In the genomic region with DNA sequence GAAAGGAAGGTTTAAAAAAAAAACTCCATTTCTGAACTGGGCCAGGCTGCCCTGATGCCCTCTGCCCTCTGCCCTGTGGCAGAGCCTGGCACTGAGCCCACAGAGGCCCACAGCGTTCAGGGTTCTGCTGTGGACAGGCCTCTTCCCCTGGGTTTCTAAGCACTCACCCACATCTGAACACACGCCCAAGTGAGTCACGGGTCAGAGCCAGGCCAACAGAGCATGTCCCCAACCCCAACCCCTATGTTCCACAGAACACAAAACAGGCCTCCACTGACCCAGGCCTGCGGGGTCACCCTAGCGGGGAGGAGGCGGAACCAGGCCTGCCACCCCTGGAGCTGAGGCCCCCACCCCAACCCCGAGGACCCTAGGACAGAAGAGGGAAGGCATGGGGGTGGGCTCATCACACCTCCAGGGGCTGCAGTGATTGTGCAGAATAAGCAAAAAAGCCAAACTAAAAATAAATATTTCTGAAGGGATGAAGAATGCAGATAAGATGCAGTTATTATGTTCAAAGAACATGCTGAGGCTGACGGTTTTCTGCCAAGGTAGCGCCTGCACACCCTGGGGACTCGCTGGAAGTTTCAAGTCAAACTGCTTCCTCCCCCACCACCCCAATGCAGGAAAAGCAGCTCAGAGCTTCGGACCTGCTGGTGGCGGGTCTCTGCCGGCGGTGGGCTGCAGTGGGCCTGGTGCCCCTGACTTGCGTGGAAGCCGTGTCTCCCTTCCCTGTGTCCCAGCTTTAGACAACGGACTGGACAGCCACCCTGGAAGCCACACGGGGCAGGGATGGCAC, we compare ENCODE assay signal across 1 cellular context.
TF ChIP-seq lines count a peak whose summit lies in the region.

No MANE protein-coding gene starts in this region.

TF ChIP-seq in H1, 55 proteins besides CTCF, POLR2A, EP300 and RAD21:
- TF ChIP-seq KDM5A (IDR thresholded peaks at IDR 0.05; ENCODE audit: low read length) (no peak), TCF12 (IDR thresholded peaks at IDR 0.05; ENCODE audit: low read depth, low read length) (no peak), JUN (IDR thresholded peaks at IDR 0.05; ENCODE audit: low read depth, low read length) (no peak), BACH1 (IDR thresholded peaks at IDR 0.05; ENCODE audit: low read length) (no peak), BRCA1 (IDR thresholded peaks at IDR 0.05; ENCODE audit: low read depth, low read length) (no peak), SP1 (IDR thresholded peaks at IDR 0.05; ENCODE audit: low read depth, low read length) (no peak), EGR1 (IDR thresholded peaks at IDR 0.05; ENCODE audit: borderline replicate concordance, low read depth, low read length) (no peak)
- TF ChIP-seq, protein P1, sequence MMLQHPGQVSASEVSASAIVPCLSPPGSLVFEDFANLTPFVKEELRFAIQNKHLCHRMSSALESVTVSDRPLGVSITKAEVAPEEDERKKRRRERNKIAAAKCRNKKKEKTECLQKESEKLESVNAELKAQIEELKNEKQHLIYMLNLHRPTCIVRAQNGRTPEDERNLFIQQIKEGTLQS (IDR thresholded peaks at IDR 0.05; ENCODE audit: insufficient read depth, low read depth, low read length): no peak
- TF ChIP-seq, protein P2, sequence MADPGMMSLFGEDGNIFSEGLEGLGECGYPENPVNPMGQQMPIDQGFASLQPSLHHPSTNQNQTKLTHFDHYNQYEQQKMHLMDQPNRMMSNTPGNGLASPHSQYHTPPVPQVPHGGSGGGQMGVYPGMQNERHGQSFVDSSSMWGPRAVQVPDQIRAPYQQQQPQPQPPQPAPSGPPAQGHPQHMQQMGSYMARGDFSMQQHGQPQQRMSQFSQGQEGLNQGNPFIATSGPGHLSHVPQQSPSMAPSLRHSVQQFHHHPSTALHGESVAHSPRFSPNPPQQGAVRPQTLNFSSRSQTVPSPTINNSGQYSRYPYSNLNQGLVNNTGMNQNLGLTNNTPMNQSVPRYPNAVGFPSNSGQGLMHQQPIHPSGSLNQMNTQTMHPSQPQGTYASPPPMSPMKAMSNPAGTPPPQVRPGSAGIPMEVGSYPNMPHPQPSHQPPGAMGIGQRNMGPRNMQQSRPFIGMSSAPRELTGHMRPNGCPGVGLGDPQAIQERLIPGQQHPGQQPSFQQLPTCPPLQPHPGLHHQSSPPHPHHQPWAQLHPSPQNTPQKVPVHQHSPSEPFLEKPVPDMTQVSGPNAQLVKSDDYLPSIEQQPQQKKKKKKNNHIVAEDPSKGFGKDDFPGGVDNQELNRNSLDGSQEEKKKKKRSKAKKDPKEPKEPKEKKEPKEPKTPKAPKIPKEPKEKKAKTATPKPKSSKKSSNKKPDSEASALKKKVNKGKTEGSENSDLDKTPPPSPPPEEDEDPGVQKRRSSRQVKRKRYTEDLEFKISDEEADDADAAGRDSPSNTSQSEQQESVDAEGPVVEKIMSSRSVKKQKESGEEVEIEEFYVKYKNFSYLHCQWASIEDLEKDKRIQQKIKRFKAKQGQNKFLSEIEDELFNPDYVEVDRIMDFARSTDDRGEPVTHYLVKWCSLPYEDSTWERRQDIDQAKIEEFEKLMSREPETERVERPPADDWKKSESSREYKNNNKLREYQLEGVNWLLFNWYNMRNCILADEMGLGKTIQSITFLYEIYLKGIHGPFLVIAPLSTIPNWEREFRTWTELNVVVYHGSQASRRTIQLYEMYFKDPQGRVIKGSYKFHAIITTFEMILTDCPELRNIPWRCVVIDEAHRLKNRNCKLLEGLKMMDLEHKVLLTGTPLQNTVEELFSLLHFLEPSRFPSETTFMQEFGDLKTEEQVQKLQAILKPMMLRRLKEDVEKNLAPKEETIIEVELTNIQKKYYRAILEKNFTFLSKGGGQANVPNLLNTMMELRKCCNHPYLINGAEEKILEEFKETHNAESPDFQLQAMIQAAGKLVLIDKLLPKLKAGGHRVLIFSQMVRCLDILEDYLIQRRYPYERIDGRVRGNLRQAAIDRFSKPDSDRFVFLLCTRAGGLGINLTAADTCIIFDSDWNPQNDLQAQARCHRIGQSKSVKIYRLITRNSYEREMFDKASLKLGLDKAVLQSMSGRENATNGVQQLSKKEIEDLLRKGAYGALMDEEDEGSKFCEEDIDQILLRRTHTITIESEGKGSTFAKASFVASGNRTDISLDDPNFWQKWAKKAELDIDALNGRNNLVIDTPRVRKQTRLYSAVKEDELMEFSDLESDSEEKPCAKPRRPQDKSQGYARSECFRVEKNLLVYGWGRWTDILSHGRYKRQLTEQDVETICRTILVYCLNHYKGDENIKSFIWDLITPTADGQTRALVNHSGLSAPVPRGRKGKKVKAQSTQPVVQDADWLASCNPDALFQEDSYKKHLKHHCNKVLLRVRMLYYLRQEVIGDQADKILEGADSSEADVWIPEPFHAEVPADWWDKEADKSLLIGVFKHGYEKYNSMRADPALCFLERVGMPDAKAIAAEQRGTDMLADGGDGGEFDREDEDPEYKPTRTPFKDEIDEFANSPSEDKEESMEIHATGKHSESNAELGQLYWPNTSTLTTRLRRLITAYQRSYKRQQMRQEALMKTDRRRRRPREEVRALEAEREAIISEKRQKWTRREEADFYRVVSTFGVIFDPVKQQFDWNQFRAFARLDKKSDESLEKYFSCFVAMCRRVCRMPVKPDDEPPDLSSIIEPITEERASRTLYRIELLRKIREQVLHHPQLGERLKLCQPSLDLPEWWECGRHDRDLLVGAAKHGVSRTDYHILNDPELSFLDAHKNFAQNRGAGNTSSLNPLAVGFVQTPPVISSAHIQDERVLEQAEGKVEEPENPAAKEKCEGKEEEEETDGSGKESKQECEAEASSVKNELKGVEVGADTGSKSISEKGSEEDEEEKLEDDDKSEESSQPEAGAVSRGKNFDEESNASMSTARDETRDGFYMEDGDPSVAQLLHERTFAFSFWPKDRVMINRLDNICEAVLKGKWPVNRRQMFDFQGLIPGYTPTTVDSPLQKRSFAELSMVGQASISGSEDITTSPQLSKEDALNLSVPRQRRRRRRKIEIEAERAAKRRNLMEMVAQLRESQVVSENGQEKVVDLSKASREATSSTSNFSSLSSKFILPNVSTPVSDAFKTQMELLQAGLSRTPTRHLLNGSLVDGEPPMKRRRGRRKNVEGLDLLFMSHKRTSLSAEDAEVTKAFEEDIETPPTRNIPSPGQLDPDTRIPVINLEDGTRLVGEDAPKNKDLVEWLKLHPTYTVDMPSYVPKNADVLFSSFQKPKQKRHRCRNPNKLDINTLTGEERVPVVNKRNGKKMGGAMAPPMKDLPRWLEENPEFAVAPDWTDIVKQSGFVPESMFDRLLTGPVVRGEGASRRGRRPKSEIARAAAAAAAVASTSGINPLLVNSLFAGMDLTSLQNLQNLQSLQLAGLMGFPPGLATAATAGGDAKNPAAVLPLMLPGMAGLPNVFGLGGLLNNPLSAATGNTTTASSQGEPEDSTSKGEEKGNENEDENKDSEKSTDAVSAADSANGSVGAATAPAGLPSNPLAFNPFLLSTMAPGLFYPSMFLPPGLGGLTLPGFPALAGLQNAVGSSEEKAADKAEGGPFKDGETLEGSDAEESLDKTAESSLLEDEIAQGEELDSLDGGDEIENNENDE (IDR thresholded peaks at IDR 0.05; ENCODE audit: insufficient replicate concordance, low read length): no peak
TF ChIP-seq in H1: peak in this region for 0.
